10 cellular contexts compared by ENCODE assay signal in the genomic region with DNA sequence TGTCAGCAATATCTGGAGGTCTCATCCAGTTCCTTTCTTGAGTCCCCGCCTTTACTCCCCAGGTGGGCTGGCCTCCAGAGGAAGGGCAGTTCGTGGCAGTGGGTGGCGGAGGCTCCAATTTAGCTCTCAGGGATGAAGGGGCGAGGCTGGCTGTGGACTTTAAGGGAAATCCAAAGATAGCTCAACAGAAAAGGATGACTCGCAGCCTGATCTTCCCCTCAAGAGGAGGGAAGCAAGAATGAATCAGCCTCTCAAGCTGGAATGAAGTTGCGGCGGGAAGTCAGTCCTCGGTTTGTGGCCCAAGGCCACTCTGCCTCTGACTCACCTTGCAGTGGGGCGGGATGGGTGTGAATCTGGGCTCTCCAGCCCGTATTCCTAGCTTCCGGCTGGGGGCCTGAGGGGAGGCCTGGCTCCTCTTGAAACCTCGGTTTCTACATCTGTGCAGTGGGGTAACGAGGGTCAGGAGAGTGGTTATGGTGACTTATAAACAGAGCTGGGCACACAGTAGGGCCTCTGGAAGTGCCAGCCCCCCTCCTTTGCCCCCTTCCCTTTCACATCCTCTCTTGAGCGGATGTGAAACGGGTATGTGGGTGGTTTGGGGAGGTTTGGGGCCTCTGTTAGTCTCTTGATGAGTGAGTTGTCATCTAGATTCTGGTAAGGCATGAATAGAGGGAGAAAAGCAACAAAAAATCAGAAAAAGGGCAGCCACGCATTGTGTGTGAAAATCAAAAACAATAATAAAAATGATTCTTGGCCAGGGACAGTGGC. TPM values are rescaled to one million over a fixed set of nuclear protein-coding genes. Genes with fewer than 3 reads are reported as not detected.
DNase-seq lines count a peak whose midpoint lies in the region; ATAC-seq and TF ChIP-seq lines count a peak whose summit lies in the region.
"Had no signal": no experiment of that assay in that cellular context is flagged by ENCODE, and none has a peak within 500 bp of the region (broad histone marks: within the 10 kb centered on the region; RNA-seq: fewer than 3 reads in every experiment).

No MANE protein-coding gene starts in this region.

- H3K36me3 ChIP-seq in adipocyte (ENCODE audit: control insufficient read depth, insufficient read depth, low read length, severe bottlenecking) (no peaks in the 10 kb centered on the region), left lung (no peaks in the 10 kb centered on the region)

- H3K4me3 ChIP-seq in adipocyte (ENCODE audit: low read length) (no peak overlapping the region), left lung (no peak overlapping the region)

- H3K27ac ChIP-seq in left lung, result peak overlapping the region; percentile 67 to 73
- H3K27ac ChIP-seq: C4-2B had no signal

- H3K9me3 ChIP-seq in adipocyte (ENCODE audit: control insufficient read depth, low read length) (no peaks in the 10 kb centered on the region), left lung (no peaks in the 10 kb centered on the region)

- no peaks in the 10 kb centered on the region for H3K27me3 ChIP-seq in adipocyte (replicated peaks; ENCODE audit: control insufficient read depth, insufficient read depth, low read length)
- H3K27me3 ChIP-seq in left lung, result no peaks in the 10 kb centered on the region

- H3K9ac ChIP-seq in adipocyte (ENCODE audit: low read length), result peak overlapping the region; percentile 58

- DNase-seq in Right ventricle myocardium inferior (ENCODE audit: missing footprints) (no peak), cardiac septum (ENCODE audit: low spot score) (no peak), SW480 (ENCODE audit: low spot score) (peak; percentile 93), adipocyte (ENCODE audit: low read depth) (peak; percentile 92), left lung (peak in 1 of 2 donors; percentile 84), NCI-H510A (lab: John Stamatoyannopoulos, UW) (no peak)
- DNase-seq in stimulated activated CD8-positive, alpha-beta memory T cell treated with anti-CD3 and anti-CD28 coated beads, Interleukin-2, amount 100 ng/mL, for 48 hours (ENCODE audit: low read depth in 2 of 2), result peak; percentile 66 to 78

- H3K4me1 ChIP-seq in adipocyte (ENCODE audit: control insufficient read depth, insufficient read depth, low read length) (peaks cover 42% of the 10 kb centered on the region), left lung (peaks cover 10 to 75% of the 10 kb centered on the region in 2 donors)

- intact Hi-C loops in Right ventricle myocardium inferior (cut with DNase I), result no loop called here
- intact Hi-C loops in cardiac septum (cut with DNase I), result no loop called here
- intact Hi-C loops in left lung (cut with DNase I), result no loop called here

- ATAC-seq in Right ventricle myocardium inferior (peak; percentile 51), HG03135 (IDR thresholded peaks at IDR 0.05; ENCODE audit: unreplicated experiment) (peak; percentile 71), left lung (peak; percentile 89)

- TF ChIP-seq CTCF in left lung (IDR thresholded peaks at IDR 0.05), result no peak

RNA-seq across cellular contexts. Expression of a gene that starts 10.5 kb away (rescaled TPM):
- 15.7 TPM for total RNA-seq in Right ventricle myocardium inferior
- 17.2 TPM for total RNA-seq in cardiac septum
- 10 to 100 TPM; 40.9 to 49.6 TPM for total RNA-seq in left lung

RNA-seq across cellular contexts. Expression of a gene that starts 15.5 kb away (rescaled TPM):
- total RNA-seq in Right ventricle myocardium inferior (0.41 TPM), cardiac septum (0.43 TPM), left lung (10 to 100 TPM in 1 of 2 donors, 1 to 10 TPM in 1; 9.6 to 21.5 TPM)

RNA-seq across cellular contexts. Expression of a gene that starts 37.0 kb away (rescaled TPM):
- total RNA-seq in Right ventricle myocardium inferior (0.92 TPM), cardiac septum (1.3 TPM), left lung (1 to 10 TPM; 2.2 to 6.3 TPM)

RNA-seq across cellular contexts. Expression of a gene that starts 49.4 kb away (rescaled TPM):
- total RNA-seq in Right ventricle myocardium inferior (not detected), cardiac septum (not detected), left lung (not detected)
- total RNA-seq: liver had no signal

Comparison
In these comparisons a context has a peak if more than half of its experiments do, and no peak if none do; other contexts are left out.
1. DNase-seq: peak in SW480 (single experiment), adipocyte (single experiment) and stimulated activated CD8-positive, alpha-beta memory T cell treated with anti-CD3 and anti-CD28 coated beads, Interleukin-2, amount 100 ng/mL, for 48 hours (2 of 2); none in Right ventricle myocardium inferior (single experiment), cardiac septum (single experiment) and NCI-H510A (single experiment).
2. Peak in every context shown above with its lines, with median percentiles within 50 percentile points of each other: ATAC-seq.